In genomic region chr11:83724704-83725114, GRCh38 we compare ENCODE assay signal across 9 cellular contexts.
A peak's percentile ranks its signal among the peaks of the same experiment; 100 is the strongest.
DNase-seq lines count a peak whose midpoint lies in the region; ATAC-seq and TF ChIP-seq lines count a peak whose summit lies in the region.
"Had no signal": no experiment of that assay in that cellular context is flagged by ENCODE, and none has a peak within 500 bp of the region (broad histone marks: within the 10 kb centered on the region; RNA-seq: fewer than 3 reads in every experiment).

No MANE protein-coding gene starts in this region.

- H3K36me3 Mint-ChIP-seq in activated T-helper 2 cell treated with anti-CD3 and anti-CD28 coated beads, Interferon-gamma antibody, Interleukin-2, Interleukin-4, amounts not matched to agents 10 μg/mL and 5 μg/mL and 100 μg/mL, durations not matched to agents 14 hours and 24 hours and 36 hours (ENCODE audit: low read depth): no peaks in the 10 kb centered on the region

- peak overlapping the region; percentile 25 for H3K9ac ChIP-seq in muscle layer of colon (ENCODE audit: low read length)

- H3K4me3 ChIP-seq in A673 (ENCODE audit: low read depth, low read length, poor library complexity, severe bottlenecking) (peak overlapping the region; percentile 32), epithelial cell of esophagus (ENCODE audit: low read length) (peak overlapping the region; percentile 8), muscle layer of colon (ENCODE audit: low read depth in 1 of 2, low read length in 2 of 2) (peak overlapping the region in 1 of 2 donors; percentile 38)

- H3K27ac ChIP-seq in A673 (ENCODE audit: low read depth, low read length, poor library complexity, severe bottlenecking) (peak overlapping the region; percentile 86), muscle layer of colon (ENCODE audit: low read depth, low read length) (peak overlapping the region; percentile 60)
- H3K27ac ChIP-seq: neutrophil had no signal

- no peaks in the 10 kb centered on the region for H3K9me3 ChIP-seq in A673 (ENCODE audit: low read depth, low read length, poor library complexity, severe bottlenecking)
- no peaks in the 10 kb centered on the region for H3K9me3 ChIP-seq in muscle layer of colon (ENCODE audit: low read length)
- H3K9me3 ChIP-seq: neutrophil had no signal

- intact Hi-C loops in A673 (cut with micrococcal nuclease; ENCODE audit: unreplicated experiment): loop anchor here (2.0 to 10.0 kb wide), 3 partner anchors 202 to 820 kb away; partner anchors contain the start of genes DDIAS and PRCP
- intact Hi-C loops in activated T-helper 2 cell treated with anti-CD3 and anti-CD28 coated beads, Interferon-gamma antibody, Interleukin-2, Interleukin-4, amounts not matched to agents 10 μg/mL and 5 μg/mL and 100 μg/mL, durations not matched to agents 14 hours and 24 hours and 36 hours (cut with micrococcal nuclease): loop anchor here (1.0 kb wide), 1 partner anchor 431 kb away; no protein-coding TSS in a partner anchor

- peaks cover 98% of the 10 kb centered on the region for H3K4me1 ChIP-seq in A673 (ENCODE audit: insufficient read depth, low read length, poor library complexity, severe bottlenecking)
- no peaks in the 10 kb centered on the region for H3K4me1 ChIP-seq in muscle layer of colon (ENCODE audit: insufficient read depth, low read length)

- peaks cover 15% of the 10 kb centered on the region for H3K27me3 Mint-ChIP-seq in activated T-helper 2 cell treated with anti-CD3 and anti-CD28 coated beads, Interferon-gamma antibody, Interleukin-2, Interleukin-4, amounts not matched to agents 10 μg/mL and 5 μg/mL and 100 μg/mL, durations not matched to agents 14 hours and 24 hours and 36 hours (ENCODE audit: low read depth)
- peaks cover 25% of the 10 kb centered on the region for H3K27me3 Mint-ChIP-seq in stimulated activated naive CD8-positive, alpha-beta T cell treated with anti-CD3 and anti-CD28 coated beads, Interleukin-15, amount 100 ng/mL, for 72 hours

- TF ChIP-seq CTCF in A673 (conservative IDR thresholded peaks at IDR 0.05; ENCODE audit: low read depth, low read length) (no peak), epithelial cell of esophagus (IDR thresholded peaks at IDR 0.05; ENCODE audit: insufficient read depth, low read depth, low read length, missing control alignments) (no peak)

- POLR2A ChIA-PET in A673 (lab: Charles Lee; ENCODE audit: low non-redundant PET): no interaction called here

- H3K4me3 Mint-ChIP-seq in activated T-helper 2 cell treated with anti-CD3 and anti-CD28 coated beads, Interferon-gamma antibody, Interleukin-2, Interleukin-4, amounts not matched to agents 10 μg/mL and 5 μg/mL and 100 μg/mL, durations not matched to agents 14 hours and 24 hours and 36 hours (ENCODE audit: low read depth): no peak overlapping the region
- H3K4me3 Mint-ChIP-seq in stimulated activated naive CD8-positive, alpha-beta T cell treated with anti-CD3 and anti-CD28 coated beads, Interleukin-15, amount 100 ng/mL, for 72 hours: no peak overlapping the region

- no peaks in the 10 kb centered on the region for H3K4me1 Mint-ChIP-seq in activated T-helper 2 cell treated with anti-CD3 and anti-CD28 coated beads, Interferon-gamma antibody, Interleukin-2, Interleukin-4, amounts not matched to agents 10 μg/mL and 5 μg/mL and 100 μg/mL, durations not matched to agents 14 hours and 24 hours and 36 hours (ENCODE audit: low read depth)
- H3K4me1 Mint-ChIP-seq in stimulated activated naive CD8-positive, alpha-beta T cell treated with anti-CD3 and anti-CD28 coated beads, Interleukin-15, amount 100 ng/mL, for 72 hours: peaks cover 13% of the 10 kb centered on the region

- H3K9me3 Mint-ChIP-seq in activated T-helper 2 cell treated with anti-CD3 and anti-CD28 coated beads, Interferon-gamma antibody, Interleukin-2, Interleukin-4, amounts not matched to agents 10 μg/mL and 5 μg/mL and 100 μg/mL, durations not matched to agents 14 hours and 24 hours and 36 hours: no peaks in the 10 kb centered on the region
- H3K9me3 Mint-ChIP-seq in stimulated activated naive CD8-positive, alpha-beta T cell treated with anti-CD3 and anti-CD28 coated beads, Interleukin-15, amount 100 ng/mL, for 72 hours: no peaks in the 10 kb centered on the region

- ATAC-seq in stimulated activated naive CD8-positive, alpha-beta T cell treated with anti-CD3 and anti-CD28 coated beads, Interleukin-15, amount 100 ng/mL, for 72 hours: no peak
- ATAC-seq in HG02981 (IDR thresholded peaks at IDR 0.05; ENCODE audit: unreplicated experiment): no peak
- ATAC-seq in HG02870 (IDR thresholded peaks at IDR 0.05; ENCODE audit: unreplicated experiment): no peak

- H3K36me3 ChIP-seq in A673 (ENCODE audit: insufficient read depth, low read length, poor library complexity, severe bottlenecking) (peaks cover 37% of the 10 kb centered on the region), muscle layer of colon (ENCODE audit: insufficient read depth, low read length) (no peaks in the 10 kb centered on the region)
- H3K36me3 ChIP-seq: neutrophil had no signal

- CTCF ChIA-PET in A673 (lab: Charles Lee): interaction anchor here (0.6 to 2.5 kb wide), 3 partner anchors 91 to 432 kb away, joined by 3 to 28 read pairs (median 3); no protein-coding TSS in a partner anchor

- H3K27ac Mint-ChIP-seq in activated T-helper 2 cell treated with anti-CD3 and anti-CD28 coated beads, Interferon-gamma antibody, Interleukin-2, Interleukin-4, amounts not matched to agents 10 μg/mL and 5 μg/mL and 100 μg/mL, durations not matched to agents 14 hours and 24 hours and 36 hours: no peak overlapping the region
- no peak overlapping the region for H3K27ac Mint-ChIP-seq in stimulated activated naive CD8-positive, alpha-beta T cell treated with anti-CD3 and anti-CD28 coated beads, Interleukin-15, amount 100 ng/mL, for 72 hours

- no peaks in the 10 kb centered on the region for H3K27me3 ChIP-seq in A673 (replicated peaks; ENCODE audit: insufficient read depth, low read depth, low read length, poor library complexity)
- no peaks in the 10 kb centered on the region for H3K27me3 ChIP-seq in muscle layer of colon (ENCODE audit: control insufficient read depth in 1 of 2, insufficient read depth in 2 of 2, low read length in 2 of 2)

- BruUV-seq in A673 (replicated peaks; lab: Mats Ljungman, UMichigan): no TSS peak

- DNase-seq in A673 (ENCODE audit: low spot score): peak; percentile 89
- DNase-seq in NCI-H510A treated with DMSO at 0.1 percent for 48 hours (lab: John Stamatoyannopoulos, UW): peak; percentile 71
- DNase-seq in epithelial cell of esophagus (ENCODE audit: low read depth): peak; percentile 36
- no peak for DNase-seq in activated T-helper 2 cell treated with anti-CD3 and anti-CD28 coated beads, Interferon-gamma antibody, Interleukin-2, Interleukin-4, amounts not matched to agents 10 μg/mL and 5 μg/mL and 100 μg/mL, durations not matched to agents 14 hours and 24 hours and 36 hours (ENCODE audit: low spot score)
- DNase-seq in stimulated activated naive CD8-positive, alpha-beta T cell treated with anti-CD3 and anti-CD28 coated beads, Interleukin-15, amount 100 ng/mL, for 72 hours: no peak

Comparison
In these comparisons a context has a peak if more than half of its experiments do, and no peak if none do; other contexts are left out.
1. DNase-seq: peak in A673 (single experiment), NCI-H510A treated with DMSO at 0.1 percent for 48 hours (single experiment) and epithelial cell of esophagus (single experiment); none in activated T-helper 2 cell treated with anti-CD3 and anti-CD28 coated beads, Interferon-gamma antibody, Interleukin-2, Interleukin-4, amounts not matched to agents 10 μg/mL and 5 μg/mL and 100 μg/mL, durations not matched to agents 14 hours and 24 hours and 36 hours (single experiment) and stimulated activated naive CD8-positive, alpha-beta T cell treated with anti-CD3 and anti-CD28 coated beads, Interleukin-15, amount 100 ng/mL, for 72 hours (0 of 2).